Comparison of ENCODE assay signal across 11 cellular contexts in the genomic region with DNA sequence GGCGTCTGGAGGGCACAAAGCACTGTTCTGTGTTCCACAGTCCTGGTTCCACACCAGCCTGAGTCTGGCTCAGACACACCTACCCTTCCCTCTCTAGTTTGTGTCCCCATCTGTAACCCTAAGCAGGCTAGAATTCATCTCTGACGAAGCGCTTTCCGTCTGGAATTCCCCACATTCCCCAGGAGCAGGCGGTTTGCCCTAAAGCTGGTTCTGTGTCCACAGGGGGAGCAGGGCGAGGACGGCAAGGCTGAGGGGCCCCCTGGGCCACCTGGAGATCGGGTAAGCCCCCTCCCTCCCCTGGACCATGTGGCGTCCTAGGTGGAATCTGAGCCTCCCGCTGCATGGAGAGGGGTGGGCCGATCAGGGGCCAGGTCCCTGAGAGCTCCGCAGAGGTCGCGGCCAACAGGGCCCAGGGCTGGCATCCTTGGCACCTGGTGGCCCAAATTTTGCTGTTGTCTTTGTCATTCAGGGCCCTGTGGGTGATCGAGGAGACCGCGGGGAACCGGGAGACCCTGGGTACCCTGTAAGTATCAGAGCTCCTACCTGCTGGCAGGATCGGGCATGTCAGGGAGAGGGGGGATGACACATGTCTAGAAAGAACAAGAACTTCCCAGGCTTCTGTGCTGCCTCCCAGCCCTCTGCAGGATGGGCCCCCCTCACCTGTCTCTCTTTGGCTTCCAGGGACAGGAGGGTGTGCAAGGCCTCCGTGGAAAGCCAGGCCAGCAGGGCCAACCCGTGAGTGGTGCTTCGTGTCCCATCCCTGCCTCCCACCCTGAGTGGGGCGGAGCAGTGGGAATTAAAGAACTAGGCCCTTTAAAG. TPM values are rescaled to one million over a fixed set of nuclear protein-coding genes. Genes with fewer than 3 reads are reported as not detected.
DNase-seq lines count a peak whose midpoint lies in the region; ATAC-seq and TF ChIP-seq lines count a peak whose summit lies in the region.
"Had no signal": no experiment of that assay in that cellular context is flagged by ENCODE, and none has a peak within 500 bp of the region (broad histone marks: within the 10 kb centered on the region; RNA-seq: fewer than 3 reads in every experiment).

No MANE protein-coding gene starts in this region.

- intact Hi-C loops in posterior vena cava (cut with DNase I) = loop anchor here (5.0 kb wide), 3 partner anchors 126 to 206 kb away; a partner anchor contains a TSS

- no peaks in the 10 kb centered on the region for H3K4me1 ChIP-seq in Peyer's patch

- ATAC-seq in GM21825 (IDR thresholded peaks at IDR 0.05; ENCODE audit: unreplicated experiment) (no peak), HG02763 (IDR thresholded peaks at IDR 0.05; ENCODE audit: unreplicated experiment) (no peak), HG03439 (IDR thresholded peaks at IDR 0.05; ENCODE audit: unreplicated experiment) (no peak)
- ATAC-seq: HCT116 had no signal

- H3K36me3 ChIP-seq in Peyer's patch = no peaks in the 10 kb centered on the region

- no peak for TF ChIP-seq POLR2A in Peyer's patch (IDR thresholded peaks at IDR 0.05)

- no peaks in the 10 kb centered on the region for H3K9me3 ChIP-seq in Peyer's patch

- H3K27me3 ChIP-seq in Peyer's patch = no peaks in the 10 kb centered on the region

- TF ChIP-seq CTCF in Peyer's patch (IDR thresholded peaks at IDR 0.05) (no peak), fibroblast of pulmonary artery (IDR thresholded peaks at IDR 0.05; ENCODE audit: low read length, missing control alignments) (no peak)

- H3K4me3 ChIP-seq in Peyer's patch (no peak overlapping the region), fibroblast of pulmonary artery (replicated peaks; ENCODE audit: low read depth, low read length) (no peak overlapping the region)

- peak; percentile 83 for DNase-seq in ELF-1 (ENCODE audit: low read depth, low spot score)
- DNase-seq in Peyer's patch = peak in 2 of 3 donors; percentile 43 to 45
- peak; percentile 44 for DNase-seq in fibroblast of pulmonary artery (ENCODE audit: low read depth)
- peak; percentile 74 for DNase-seq in posterior vena cava (ENCODE audit: low spot score)
- no peak for DNase-seq in HUDEP-2 (lab: John Stamatoyannopoulos, UW; ENCODE audit: unreplicated experiment in 76 of 76)
- DNase-seq: anterior cingulate cortex had no signal

- H3K27ac ChIP-seq in Peyer's patch = no peak overlapping the region

RNA-seq across cellular contexts. Expression of a gene that starts 34.5 kb away (rescaled TPM):
- total RNA-seq in Peyer's patch = not detected
- 1 to 10 TPM in 1 of 2 donors, not detected in 1; 1.8 TPM for total RNA-seq in posterior vena cava
- total RNA-seq: LHCN-M2 had no signal

RNA-seq across cellular contexts. Expression of a gene that starts 41.2 kb away (rescaled TPM):
- total RNA-seq in Peyer's patch (not detected), posterior vena cava (not detected)
- total RNA-seq: LHCN-M2 had no signal

Comparison
In these comparisons a context has a peak if more than half of its experiments do, and no peak if none do; other contexts are left out.
1. DNase-seq: peak in ELF-1 (single experiment), Peyer's patch (2 of 3), fibroblast of pulmonary artery (single experiment) and posterior vena cava (single experiment); none in HUDEP-2 (0 of 76).